ENCODE assay signal across 2 cellular contexts in genomic region chr13:20559659-20560356, GRCh38.
TF ChIP-seq lines count a peak whose summit lies in the region.

No MANE protein-coding gene starts in this region.

TF ChIP-seq in K562, 482 proteins besides CTCF, POLR2A, EP300 and RAD21:
- no peak for TF ChIP-seq ZC3H4 (CRISPR knock-in tag; IDR thresholded peaks at IDR 0.05; ENCODE audit: borderline replicate concordance)
- no peak for TF ChIP-seq SMARCC2 (IDR thresholded peaks at IDR 0.05; ENCODE audit: low read depth)
- no peak for TF ChIP-seq CGGBP1 (CRISPR knock-in tag; IDR thresholded peaks at IDR 0.05)
- TF ChIP-seq ZNF584 (CRISPR knock-in tag; IDR thresholded peaks at IDR 0.05; ENCODE audit: low read depth) = no peak
- no peak for TF ChIP-seq CREB3 (tag; conservative IDR thresholded peaks at IDR 0.05; ENCODE audit: low read depth)
- TF ChIP-seq ZNF695 (CRISPR knock-in tag; IDR thresholded peaks at IDR 0.05) = no peak
- TF ChIP-seq E2F8 (IDR thresholded peaks at IDR 0.05; ENCODE audit: low read depth, partially characterized antibody) = no peak
- no peak for TF ChIP-seq ZNF707 (CRISPR knock-in tag; conservative IDR thresholded peaks at IDR 0.05)
- no peak for TF ChIP-seq PRDM10 (IDR thresholded peaks at IDR 0.05; ENCODE audit: partially characterized antibody)
- TF ChIP-seq GATA2 (CRISPR knock-in tag; IDR thresholded peaks at IDR 0.05) = no peak
- no peak for TF ChIP-seq SREBF1 (IDR thresholded peaks at IDR 0.05; ENCODE audit: borderline replicate concordance, low read depth, low read length)
- TF ChIP-seq PCBP2 (IDR thresholded peaks at IDR 0.05; ENCODE audit: low read depth, low read length, poor library complexity, severe bottlenecking) = no peak
- no peak for TF ChIP-seq HSF4 (CRISPR knock-in tag; IDR thresholded peaks at IDR 0.05; ENCODE audit: borderline replicate concordance)

TF ChIP-seq in HepG2, 621 proteins besides CTCF, POLR2A, EP300 and RAD21:
- TF ChIP-seq ARID5B (CRISPR knock-in tag; IDR thresholded peaks at IDR 0.05) = 0 out of 2 replicates have a peak, but pooled peaks have one; percentile 7
- TF ChIP-seq NCOR1 (IDR thresholded peaks at IDR 0.05; ENCODE audit: borderline replicate concordance, low read length) = peak; percentile 40; the same call in 1 of the 2 replicates
- TF ChIP-seq ZNF326 (CRISPR knock-in tag; IDR thresholded peaks at IDR 0.05; ENCODE audit: borderline replicate concordance) = no peak
- TF ChIP-seq RARA (CRISPR knock-in tag; IDR thresholded peaks at IDR 0.05) = peak; percentile 78
- 0 out of 2 replicates have a peak, but pooled peaks have one; percentile 50 for TF ChIP-seq ZC3H4 (CRISPR knock-in tag; IDR thresholded peaks at IDR 0.05; ENCODE audit: borderline replicate concordance)
- 0 out of 2 replicates have a peak, but pooled peaks have one; percentile 1 for TF ChIP-seq ZNF431 (CRISPR knock-in tag; IDR thresholded peaks at IDR 0.05; ENCODE audit: borderline replicate concordance, low read depth)
- peak; percentile 47; the same call in 1 of the 2 replicates for TF ChIP-seq RBFOX2 (IDR thresholded peaks at IDR 0.05; ENCODE audit: low read depth, low read length)
- no peak for TF ChIP-seq RELA (CRISPR knock-in tag; IDR thresholded peaks at IDR 0.05)
- TF ChIP-seq ZNF770 (CRISPR knock-in tag; IDR thresholded peaks at IDR 0.05) = no peak
- TF ChIP-seq TEAD3 (CRISPR knock-in tag; optimal IDR thresholded peaks at IDR 0.05; ENCODE audit: borderline replicate concordance) = peak; percentile 26
- no peak for TF ChIP-seq FLYWCH1 (CRISPR knock-in tag; IDR thresholded peaks at IDR 0.05)
- TF ChIP-seq ZNF598 (CRISPR knock-in tag; IDR thresholded peaks at IDR 0.05; ENCODE audit: borderline replicate concordance) = peak; percentile 5; the same call in 1 of the 2 replicates
- TF ChIP-seq RXRA (CRISPR knock-in tag; IDR thresholded peaks at IDR 0.05) = peak; percentile 42; the same call in 1 of the 2 replicates
- TF ChIP-seq ZNF547 (CRISPR knock-in tag; IDR thresholded peaks at IDR 0.05) = 0 out of 2 replicates have a peak, but pooled peaks have one; percentile 12
- TF ChIP-seq KMT2B (CRISPR knock-in tag; IDR thresholded peaks at IDR 0.05) = peak; percentile 40; the same call in 1 of the 2 replicates
- TF ChIP-seq SNRNP70 (IDR thresholded peaks at IDR 0.05; ENCODE audit: low read depth, low read length) = no peak
- TF ChIP-seq ASH2L (IDR thresholded peaks at IDR 0.05; ENCODE audit: insufficient read length, low read depth, low read length) = peak; percentile 30
- no peak for TF ChIP-seq ZNF790 (CRISPR knock-in tag; IDR thresholded peaks at IDR 0.05; ENCODE audit: borderline replicate concordance)
- TF ChIP-seq ZBTB7A (CRISPR knock-in tag; IDR thresholded peaks at IDR 0.05) = no peak
- 0 out of 2 replicates have a peak, but pooled peaks have one; percentile 30 for TF ChIP-seq JUN (CRISPR knock-in tag; IDR thresholded peaks at IDR 0.05)
- TF ChIP-seq HNF4A (CRISPR knock-in tag; IDR thresholded peaks at IDR 0.05) = peak; percentile 68
- no peak for TF ChIP-seq ARID4A (CRISPR knock-in tag; IDR thresholded peaks at IDR 0.05; ENCODE audit: borderline replicate concordance)
- TF ChIP-seq DRAP1 (CRISPR knock-in tag; IDR thresholded peaks at IDR 0.05) = 0 out of 2 replicates have a peak, but pooled peaks have one; percentile 14
- no peak for TF ChIP-seq ZSCAN12 (CRISPR knock-in tag; IDR thresholded peaks at IDR 0.05)
- TF ChIP-seq BRD4 (CRISPR knock-in tag; IDR thresholded peaks at IDR 0.05) = no peak
